ENCODE assay signal across 1 cellular context in genomic region chr17:36196099-36196496, GRCh38.
TF ChIP-seq lines count a peak whose summit lies in the region.

No MANE protein-coding gene starts in this region.

TF ChIP-seq in GM12878, 131 proteins besides CTCF, POLR2A, EP300 and RAD21:
- no peak for TF ChIP-seq CREM (IDR thresholded peaks at IDR 0.05; ENCODE audit: low read depth)
- no peak for TF ChIP-seq MTA2 (IDR thresholded peaks at IDR 0.05; ENCODE audit: low read depth)
- no peak for TF ChIP-seq GATAD2B (conservative IDR thresholded peaks at IDR 0.05; ENCODE audit: low read depth)
- no peak for TF ChIP-seq YBX1 (IDR thresholded peaks at IDR 0.05)
- no peak for TF ChIP-seq FOXM1 (IDR thresholded peaks at IDR 0.05; ENCODE audit: low read depth, low read length)
- TF ChIP-seq ZBTB40 (IDR thresholded peaks at IDR 0.05; ENCODE audit: borderline replicate concordance): no peak
- TF ChIP-seq MAX (IDR thresholded peaks at IDR 0.05; ENCODE audit: low read depth, low read length): no peak
- no peak for TF ChIP-seq SRF (IDR thresholded peaks at IDR 0.05; ENCODE audit: low read depth in 2 of 2, low read length in 2 of 2)
- no peak for TF ChIP-seq RB1 (IDR thresholded peaks at IDR 0.05; ENCODE audit: borderline replicate concordance)
- no peak for TF ChIP-seq MLLT1 (IDR thresholded peaks at IDR 0.05)
- TF ChIP-seq SUZ12 (IDR thresholded peaks at IDR 0.05; ENCODE audit: unreplicated experiment): no peak
